In the genomic region with DNA sequence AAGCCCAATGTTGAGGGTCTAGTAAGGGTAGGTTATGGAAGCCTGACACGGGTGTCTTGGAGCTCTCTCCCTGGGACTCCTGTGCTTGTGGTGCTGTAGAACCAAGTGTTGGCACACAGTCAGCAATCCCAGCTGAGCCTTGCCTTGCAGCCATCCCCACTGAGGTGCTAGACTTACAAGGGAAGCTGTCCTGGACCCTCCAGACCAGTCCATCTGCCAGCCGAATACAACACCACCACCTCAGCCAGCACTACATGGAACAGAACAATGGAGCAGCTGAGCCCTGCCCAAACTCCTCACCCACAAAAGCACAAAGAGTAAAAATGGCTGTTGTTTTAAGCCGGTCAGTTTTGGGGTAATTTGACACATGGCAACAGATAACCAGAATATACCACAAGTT, we compare ENCODE assay signal across 18 cellular contexts.
A peak's percentile ranks its signal among the peaks of the same experiment; 100 is the strongest.
DNase-seq lines count a peak whose midpoint lies in the region; FAIRE-seq and TF ChIP-seq lines count a peak whose summit lies in the region.
"Had no signal": no experiment of that assay in that cellular context is flagged by ENCODE, and none has a peak within 500 bp of the region (broad histone marks: within the 10 kb centered on the region; RNA-seq: fewer than 3 reads in every experiment).

No MANE protein-coding gene starts in this region.

- peak overlapping the region; percentile 65 for H2AFZ ChIP-seq in endothelial cell of umbilical vein (ENCODE audit: low read depth, low read length)

- H3K27me3 Mint-ChIP-seq in nephron (ENCODE audit: low read depth) (peaks cover 8% of the 10 kb centered on the region), progenitor cell of endocrine pancreas (peaks cover 9% of the 10 kb centered on the region)

- no peaks in the 10 kb centered on the region for H3K36me3 ChIP-seq in BLaER1 treated with 17β-estradiol and CSF1 and Interleukin-3, amounts not matched to agents 10 nM and 100 nM
- no peaks in the 10 kb centered on the region for H3K36me3 ChIP-seq in endothelial cell of umbilical vein (ENCODE audit: control insufficient read depth in 2 of 2, extremely low read depth in 1 of 2, insufficient read depth in 2 of 2, low read length in 2 of 2)
- H3K36me3 ChIP-seq: heart right ventricle, tibial nerve had no signal

- H3K27ac Mint-ChIP-seq in nephron (peak overlapping the region; percentile 85 to 93 (median 87)), progenitor cell of endocrine pancreas (no peak overlapping the region)
- H3K27ac Mint-ChIP-seq: activated naive CD8-positive, alpha-beta T cell treated with anti-CD3 and anti-CD28 coated beads, Interleukin-2, amount 10 ng/mL, durations not matched to agents 7 days and 5 days had no signal

- no peak overlapping the region for H3K9ac ChIP-seq in BLaER1 treated with 17β-estradiol and CSF1 and Interleukin-3, amounts not matched to agents 10 nM and 100 nM
- H3K9ac ChIP-seq in endothelial cell of umbilical vein (replicated peaks; ENCODE audit: extremely low read depth, insufficient read depth, low read length) = peak overlapping the region; percentile 83

- TF ChIP-seq POLR2A in endothelial cell of umbilical vein (IDR thresholded peaks at IDR 0.05; ENCODE audit: low read depth, low read length) = no peak

- no peak for FAIRE-seq in endothelial cell of umbilical vein (lab: Jason Lieb, UNC)
- FAIRE-seq: HepG2 had no signal

- H3K9me3 Mint-ChIP-seq in nephron (no peaks in the 10 kb centered on the region), progenitor cell of endocrine pancreas (ENCODE audit: low read depth) (no peaks in the 10 kb centered on the region)
- H3K9me3 Mint-ChIP-seq: activated naive CD8-positive, alpha-beta T cell treated with anti-CD3 and anti-CD28 coated beads, Interleukin-2, amount 10 ng/mL, durations not matched to agents 7 days and 5 days had no signal

- H3K4me3 ChIP-seq in BLaER1 treated with 17β-estradiol and CSF1 and Interleukin-3, amounts not matched to agents 10 nM and 100 nM = no peak overlapping the region
- peak overlapping the region in 1 of 3 experiments; percentile 29 for H3K4me3 ChIP-seq in endothelial cell of umbilical vein (replicated peaks in 1 of 3; ENCODE audit: insufficient read depth in 1 of 3, low read depth in 1 of 3, low read length in 3 of 3)

- POLR2A ChIA-PET in endothelial cell of umbilical vein (lab: Charles Lee) = no interaction called here

- CTCF ChIA-PET in endothelial cell of umbilical vein (lab: Charles Lee) = interaction anchor here (0.9 to 1.9 kb wide), 2 partner anchors 74 to 235 kb away, joined by 3 to 12 read pairs; no protein-coding TSS in a partner anchor

- no peaks in the 10 kb centered on the region for H3K79me2 ChIP-seq in endothelial cell of umbilical vein (ENCODE audit: control insufficient read depth, insufficient read depth, low read length)

- H4K20me1 ChIP-seq in BLaER1 treated with 17β-estradiol and CSF1 and Interleukin-3, amounts not matched to agents 10 nM and 100 nM = no peaks in the 10 kb centered on the region
- no peaks in the 10 kb centered on the region for H4K20me1 ChIP-seq in endothelial cell of umbilical vein (replicated peaks; ENCODE audit: control insufficient read depth, extremely low read depth, insufficient read depth, low read length)

- no peaks in the 10 kb centered on the region for H3K9me1 ChIP-seq in endothelial cell of umbilical vein (replicated peaks; ENCODE audit: control insufficient read depth, extremely low read depth, insufficient read depth, low read length)

- H3K4me3 Mint-ChIP-seq in nephron (no peak overlapping the region), progenitor cell of endocrine pancreas (ENCODE audit: low read depth) (no peak overlapping the region)
- H3K4me3 Mint-ChIP-seq: activated naive CD8-positive, alpha-beta T cell treated with anti-CD3 and anti-CD28 coated beads, Interleukin-2, amount 10 ng/mL, durations not matched to agents 7 days and 5 days had no signal

- peaks cover 51% of the 10 kb centered on the region for H3K4me1 Mint-ChIP-seq in nephron
- H3K4me1 Mint-ChIP-seq in progenitor cell of endocrine pancreas (ENCODE audit: low read depth) = peaks cover 26% of the 10 kb centered on the region
- H3K4me1 Mint-ChIP-seq: activated naive CD8-positive, alpha-beta T cell treated with anti-CD3 and anti-CD28 coated beads, Interleukin-2, amount 10 ng/mL, durations not matched to agents 7 days and 5 days had no signal

- TF ChIP-seq CTCF in endothelial cell of umbilical vein (IDR thresholded peaks at IDR 0.05; ENCODE audit: extremely low read depth in 1 of 2, insufficient read depth in 1 of 2, low read depth in 1 of 2, low read length in 2 of 2) (no peak), nephron (IDR thresholded peaks at IDR 0.05; ENCODE audit: unreplicated experiment in 3 of 3) (no peak), progenitor cell of endocrine pancreas (IDR thresholded peaks at IDR 0.05; ENCODE audit: unreplicated experiment) (no peak)

- H3K36me3 Mint-ChIP-seq in nephron (ENCODE audit: low read depth) = no peaks in the 10 kb centered on the region
- no peaks in the 10 kb centered on the region for H3K36me3 Mint-ChIP-seq in progenitor cell of endocrine pancreas (ENCODE audit: insufficient read depth)
- H3K36me3 Mint-ChIP-seq: activated naive CD8-positive, alpha-beta T cell treated with anti-CD3 and anti-CD28 coated beads, Interleukin-2, amount 10 ng/mL, durations not matched to agents 7 days and 5 days had no signal

- peak overlapping the region; percentile 48 to 86 (median 70) for H3K4me2 ChIP-seq in BLaER1 treated with 17β-estradiol and CSF1 and Interleukin-3, amounts not matched to agents 10 nM and 100 nM
- peak overlapping the region; percentile 86 for H3K4me2 ChIP-seq in endothelial cell of umbilical vein (ENCODE audit: insufficient read depth, low read length)

- intact Hi-C loops in endothelial cell of umbilical vein (cut with micrococcal nuclease) = loop anchor here (5.0 kb wide), 2 partner anchors 152 to 167 kb away; no protein-coding TSS in a partner anchor

- no TSS peak for BruUV-seq in endothelial cell of umbilical vein (replicated peaks; lab: Mats Ljungman, UMichigan)

- no peaks in the 10 kb centered on the region for H3K27me3 ChIP-seq in BLaER1 treated with 17β-estradiol and CSF1 and Interleukin-3, amounts not matched to agents 10 nM and 100 nM
- peaks cover 0 to 4% of the 10 kb centered on the region in 2 experiments for H3K27me3 ChIP-seq in endothelial cell of umbilical vein (ENCODE audit: control insufficient read depth in 2 of 2, insufficient read depth in 2 of 2, low read length in 2 of 2)
- H3K27me3 ChIP-seq: heart right ventricle, tibial nerve had no signal

- peak; percentile 43 for DNase-seq in LHCN-M2 (ENCODE audit: low read depth)
- no peak for DNase-seq in endothelial cell of umbilical vein (ENCODE audit: low read depth, low spot score)
- DNase-seq in OCI-M1 (lab: John Stamatoyannopoulos, UW) = no peak
- no peak for DNase-seq in D341Med (ENCODE audit: low spot score)
- no peak for DNase-seq in progenitor cell of endocrine pancreas (ENCODE audit: low spot score, unreplicated experiment)
- DNase-seq in superior temporal gyrus (ENCODE audit: extremely low spot score) = no peak
- DNase-seq: activated CD4-positive, alpha-beta T cell treated with anti-CD3 and anti-CD28 coated beads for 48 hours; activated naive CD8-positive, alpha-beta T cell treated with anti-CD3 and anti-CD28 coated beads, Interleukin-2, amount 10 ng/mL, durations not matched to agents 7 days and 5 days; activated T-cell treated with anti-CD3 and anti-CD28 coated beads, Interleukin-2, amount 50 U/mL, for 1 hour; DMS 273 treated with DMSO at 0.1 percent for 48 hours; heart right ventricle; NCI-H1092 treated with DMSO at 0.1 percent for 48 hours; NK-92 treated with Interleukin-12 subunit alpha and Interleukin-12 subunit beta, amount 100 ng/mL, for 24 hours; T-helper 9 cell had no signal

- peaks cover 35 to 46% (median 41%) of the 10 kb centered on the region in 10 experiments for H3K4me1 ChIP-seq in BLaER1 treated with 17β-estradiol and CSF1 and Interleukin-3, amounts not matched to agents 10 nM and 100 nM
- peaks cover 54% of the 10 kb centered on the region for H3K4me1 ChIP-seq in endothelial cell of umbilical vein (ENCODE audit: control insufficient read depth, extremely low read depth, insufficient read depth, low read length)

- no peaks in the 10 kb centered on the region for H3K9me3 ChIP-seq in BLaER1 treated with 17β-estradiol and CSF1 and Interleukin-3, amounts not matched to agents 10 nM and 100 nM (replicated peaks in 1 of 11)
- no peaks in the 10 kb centered on the region for H3K9me3 ChIP-seq in endothelial cell of umbilical vein (replicated peaks; ENCODE audit: control insufficient read depth, insufficient read depth, low read length)
- H3K9me3 ChIP-seq: heart right ventricle, tibial nerve had no signal

- dilution Hi-C loops in endothelial cell of umbilical vein (cut with MboI; ENCODE audit: extremely low pct_ligation_motif_present, low sequenced_read_pairs) = no loop called here

- peak overlapping the region in 3 of 11 experiments; percentile 69 to 82 (median 78); a peak in 3 of 22 replicates for H3K27ac ChIP-seq in BLaER1 treated with 17β-estradiol and CSF1 and Interleukin-3, amounts not matched to agents 10 nM and 100 nM
- H3K27ac ChIP-seq in endothelial cell of umbilical vein (ENCODE audit: insufficient read depth, low read depth, low read length) = peak overlapping the region; percentile 93

TF ChIP-seq in endothelial cell of umbilical vein, 7 proteins besides CTCF, POLR2A, EP300 and RAD21:
- no peak for TF ChIP-seq MYC (IDR thresholded peaks at IDR 0.05; ENCODE audit: low read depth, low read length)
